24 cellular contexts compared by ENCODE assay signal in genomic region chr16:31780342-31780741, GRCh38.
A peak's percentile ranks its signal among the peaks of the same experiment; 100 is the strongest.
DNase-seq lines count a peak whose midpoint lies in the region; ATAC-seq, FAIRE-seq and TF ChIP-seq lines count a peak whose summit lies in the region.
"Had no signal": no experiment of that assay in that cellular context is flagged by ENCODE, and none has a peak within 500 bp of the region (broad histone marks: within the 10 kb centered on the region; RNA-seq: fewer than 3 reads in every experiment).

No MANE protein-coding gene starts in this region.

- H3K4me2 ChIP-seq in HepG2 (ENCODE audit: low read depth, low read length) = no peak overlapping the region
- no peak overlapping the region for H3K4me2 ChIP-seq in K562 (ENCODE audit: insufficient read depth, low read length)
- H3K4me2 ChIP-seq: BLaER1 had no signal

- H3K27ac ChIP-seq in liver (ENCODE audit: low read depth in 1 of 2, low read length in 2 of 2) = no peak overlapping the region
- H3K27ac ChIP-seq in HepG2 (ENCODE audit: extremely low read length, insufficient read depth, low read length) = no peak overlapping the region
- H3K27ac ChIP-seq in K562 (ENCODE audit: extremely low read depth, low read depth, low read length) = no peak overlapping the region
- H3K27ac ChIP-seq: 22Rv1, BLaER1 had no signal

- ATAC-seq in HepG2 = no peak
- no peak for ATAC-seq in K562
- ATAC-seq in HG03439 (IDR thresholded peaks at IDR 0.05; ENCODE audit: unreplicated experiment) = no peak
- ATAC-seq: GM12878 had no signal

- H3K4me1 ChIP-seq in liver (ENCODE audit: control insufficient read depth in 4 of 4, insufficient read depth in 4 of 4, low read length in 3 of 4) = no peaks in the 10 kb centered on the region
- no peaks in the 10 kb centered on the region for H3K4me1 ChIP-seq in HepG2 (ENCODE audit: insufficient read depth, low read length)
- no peaks in the 10 kb centered on the region for H3K4me1 ChIP-seq in K562 (replicated peaks in 1 of 2; ENCODE audit: control insufficient read depth in 2 of 2, insufficient read depth in 2 of 2, low read length in 2 of 2)
- H3K4me1 ChIP-seq: BE2C, BLaER1 had no signal

- peaks cover 21 to 47% (median 31%) of the 10 kb centered on the region in 4 donors for H3K9me3 ChIP-seq in liver (ENCODE audit: control insufficient read depth in 4 of 4, low read length in 3 of 4)
- peaks cover 95% of the 10 kb centered on the region for H3K9me3 ChIP-seq in HepG2 (ENCODE audit: low read length)
- H3K9me3 ChIP-seq in K562 (replicated peaks; ENCODE audit: control insufficient read depth, insufficient read depth, low read depth, low read length) = 0 out of 2 replicates have a peak, but pooled peaks cover 3% of the 10 kb centered on the region
- H3K9me3 ChIP-seq: BE2C had no signal

- H2AFZ ChIP-seq in HepG2 (ENCODE audit: low read length) = no peak overlapping the region
- no peak overlapping the region for H2AFZ ChIP-seq in K562 (ENCODE audit: low read depth, low read length)

- no peaks in the 10 kb centered on the region for H4K20me1 ChIP-seq in HepG2 (ENCODE audit: insufficient read depth, low read length)
- no peaks in the 10 kb centered on the region for H4K20me1 ChIP-seq in K562 (replicated peaks; ENCODE audit: control insufficient read depth, insufficient read depth, low read length)
- H4K20me1 ChIP-seq: BLaER1 had no signal

- no TSS peak for BruUV-seq in HepG2 (replicated peaks; lab: Mats Ljungman, UMichigan)
- BruUV-seq in K562 (replicated peaks; lab: Mats Ljungman, UMichigan) = no TSS peak

- H3K4me3 ChIP-seq in liver (ENCODE audit: low read depth in 1 of 3, low read length in 3 of 3) (peak overlapping the region in 2 of 3 donors; percentile 29 to 33), HepG2 (replicated peaks in 1 of 3; ENCODE audit: insufficient read depth in 1 of 3, low read depth in 2 of 3, low read length in 3 of 3) (no peak overlapping the region), K562 (no peak overlapping the region)
- H3K4me3 ChIP-seq: BLaER1, GM12878 had no signal

- TF ChIP-seq CTCF in liver (IDR thresholded peaks at IDR 0.05; ENCODE audit: low read depth, low read length, missing input control) = no peak
- TF ChIP-seq CTCF in HepG2 (CRISPR knock-in tag; IDR thresholded peaks at IDR 0.05) = no peak
- no peak for TF ChIP-seq CTCF in K562 (IDR thresholded peaks at IDR 0.05 in 2 of 3, conservative IDR thresholded peaks at IDR 0.05 in 1 of 3; ENCODE audit: insufficient read depth in 2 of 3, low read depth in 1 of 3, low read length in 3 of 3)

- DNase-seq in HepG2 (ENCODE audit: low spot score) = no peak
- DNase-seq in K562 (ENCODE audit: extremely low read depth in 1 of 4, low spot score in 3 of 4) = no peak
- DNase-seq in stimulated activated CD4-positive, alpha-beta T cell treated with anti-CD3 and anti-CD28 coated beads, Interleukin-4, amount 100 ng/mL, for 24 hours = no peak
- DNase-seq: ACHN; BE2C; C1 segment of cervical spinal cord; CD4-positive, alpha-beta memory T cell; CD4-positive, CD25-positive, alpha-beta regulatory T cell; CD8-positive, alpha-beta memory T cell; COR-L47; DMS 273 treated with DMSO at 0.1 percent for 48 hours; DMS153; DMS53; DMS79; DND-41; EL; GDM1 had no signal

- H3K79me2 ChIP-seq in HepG2 (ENCODE audit: insufficient read depth, low read length) (no peaks in the 10 kb centered on the region), K562 (ENCODE audit: control insufficient read depth, insufficient read depth, low read length) (no peaks in the 10 kb centered on the region)

- no peaks in the 10 kb centered on the region for H3K9me1 ChIP-seq in K562 (ENCODE audit: control insufficient read depth, insufficient read depth, low read length)

- FAIRE-seq in HepG2 (lab: Jason Lieb, UNC) (no peak), K562 (lab: Jason Lieb, UNC) (no peak)
- FAIRE-seq: GM12878, GM12892, GM18507 had no signal

- POLR2A ChIA-PET in HepG2 (lab: Yijun Ruan, JAX) = no interaction called here
- POLR2A ChIA-PET in K562 (lab: Yijun Ruan, JAX) = no interaction called here

- TF ChIP-seq EP300 in HepG2 (IDR thresholded peaks at IDR 0.05; ENCODE audit: low read depth in 2 of 2, low read length in 2 of 2) = no peak
- TF ChIP-seq EP300 in HepG2 (CRISPR knock-in tag; IDR thresholded peaks at IDR 0.05; ENCODE audit: borderline replicate concordance) = no peak
- TF ChIP-seq EP300 in K562 (IDR thresholded peaks at IDR 0.05; ENCODE audit: low read length) = no peak

- 92% methylated on average over 1 of the region's 1 CpG for WGBS in liver
- 0% methylated on average over 1 of the region's 1 CpG for WGBS in HepG2 (ENCODE audit: low lambda C conversion rate)
- WGBS in K562 (ENCODE audit: insufficient coverage, low coverage, missing lambda C conversion rate) = 14% methylated on average over 1 of the region's 1 CpG

- H3K27me3 ChIP-seq in liver (ENCODE audit: control insufficient read depth in 4 of 4, insufficient read depth in 4 of 4, low read length in 3 of 4) = no peaks in the 10 kb centered on the region
- no peaks in the 10 kb centered on the region for H3K27me3 ChIP-seq in HepG2 (ENCODE audit: control insufficient read depth in 1 of 2, insufficient read depth in 2 of 2, low read length in 2 of 2)
- H3K27me3 ChIP-seq in K562 (ENCODE audit: control insufficient read depth in 2 of 2, insufficient read depth in 2 of 2, low read length in 2 of 2) = no peaks in the 10 kb centered on the region
- H3K27me3 ChIP-seq: BE2C, BLaER1 had no signal

- TF ChIP-seq RAD21 in liver (IDR thresholded peaks at IDR 0.05) = no peak
- no peak for TF ChIP-seq RAD21 in HepG2 (CRISPR knock-in tag; IDR thresholded peaks at IDR 0.05)
- no peak for TF ChIP-seq RAD21 in K562 (CRISPR knock-in tag; conservative IDR thresholded peaks at IDR 0.05 in 1 of 2, IDR thresholded peaks at IDR 0.05 in 1 of 2)

- TF ChIP-seq POLR2A in HepG2 (IDR thresholded peaks at IDR 0.05; ENCODE audit: insufficient read depth in 1 of 2, low read depth in 2 of 2, low read length in 2 of 2) (no peak), K562 (conservative IDR thresholded peaks at IDR 0.05) (no peak)

- intact Hi-C loops in HepG2 (cut with micrococcal nuclease; ENCODE audit: unreplicated experiment) = no loop called here
- intact Hi-C loops in K562 (cut with micrococcal nuclease) = no loop called here

- in situ Hi-C loops in HepG2 (cut with HindIII; ENCODE audit: extremely low pct_ligation_motif_present, low pct_unique_long_range_greater_than_20kb) = no loop called here
- in situ Hi-C loops in K562 (cut with MboI) = no loop called here

- H3K36me3 ChIP-seq in liver (ENCODE audit: control insufficient read depth in 4 of 4, insufficient read depth in 3 of 4, low read depth in 1 of 4, low read length in 3 of 4) (no peaks in the 10 kb centered on the region), HepG2 (replicated peaks in 1 of 2; ENCODE audit: control insufficient read depth in 1 of 2, insufficient read depth in 2 of 2, low read length in 2 of 2) (no peaks in the 10 kb centered on the region), K562 (ENCODE audit: control insufficient read depth, insufficient read depth, low read length) (no peaks in the 10 kb centered on the region)
- H3K36me3 ChIP-seq: BE2C had no signal

- CTCF ChIA-PET in HepG2 (lab: Yijun Ruan, JAX; ENCODE audit: low intra/inter-chr PET ratio, low total read pairs) (no interaction called here), K562 (lab: Yijun Ruan, JAX; ENCODE audit: low intra/inter-chr PET ratio) (no interaction called here)

- H3K9ac ChIP-seq in liver (ENCODE audit: low read depth in 1 of 2, low read length in 2 of 2) (no peak overlapping the region), HepG2 (ENCODE audit: insufficient read depth, low read depth, low read length) (no peak overlapping the region), K562 (ENCODE audit: insufficient read depth in 1 of 2, low read depth in 2 of 2, low read length in 2 of 2) (no peak overlapping the region)
- H3K9ac ChIP-seq: BLaER1 had no signal

TF ChIP-seq in liver, 16 proteins besides CTCF, POLR2A, EP300 and RAD21 (continues in another document):
- TF ChIP-seq ATF3 (IDR thresholded peaks at IDR 0.05) = no peak
- TF ChIP-seq FOXA1 (IDR thresholded peaks at IDR 0.05) = no peak
- TF ChIP-seq SP1 (IDR thresholded peaks at IDR 0.05) = no peak
- no peak for TF ChIP-seq EGR1 (IDR thresholded peaks at IDR 0.05; ENCODE audit: low read depth in 2 of 2)

TF ChIP-seq in HepG2, 621 proteins besides CTCF, POLR2A, EP300 and RAD21 (continues in another document):
- TF ChIP-seq PATZ1 (CRISPR knock-in tag; IDR thresholded peaks at IDR 0.05) (no peak), BCL6 (CRISPR knock-in tag; IDR thresholded peaks at IDR 0.05) (no peak)

TF ChIP-seq in K562, 482 proteins besides CTCF, POLR2A, EP300 and RAD21:
- TF ChIP-seq ELF4 (CRISPR knock-in tag; IDR thresholded peaks at IDR 0.05) (no peak), ZFP36 (IDR thresholded peaks at IDR 0.05; ENCODE audit: low read depth, low read length, partially characterized antibody) (peak; percentile 55), TEAD2 (tag; IDR thresholded peaks at IDR 0.05) (no peak), ZNF699 (CRISPR knock-in tag; IDR thresholded peaks at IDR 0.05; ENCODE audit: insufficient replicate concordance) (no peak)
TF ChIP-seq in K562: peak in this region for 1.

Comparison
In these comparisons a context has a peak if more than half of its experiments do, and no peak if none do; other contexts are left out.
1. H3K4me3 ChIP-seq: peak in liver (2 of 3); none in HepG2 (0 of 3) and K562 (single experiment).